Comparison of ENCODE assay signal across 8 cellular contexts in genomic region chr4:145938618-145939177, GRCh38. TPM values are rescaled to one million over a fixed set of nuclear protein-coding genes. Genes with fewer than 3 reads are reported as not detected.
A peak's percentile ranks its signal among the peaks of the same experiment; 100 is the strongest.
DNase-seq lines count a peak whose midpoint lies in the region; ATAC-seq and TF ChIP-seq lines count a peak whose summit lies in the region.

TSS of gene ZNF827 (minus strand) at chr4:145938823. CDS start at chr4:145938407, 416 bp downstream.

- DNase-seq in BJ (ENCODE audit: low read depth), result peak; percentile 34
- peak; percentile 19 for DNase-seq in GM19238 (ENCODE audit: insufficient read length, low spot score)
- DNase-seq in HK-2 (ENCODE audit: unreplicated experiment), result peak; percentile 64
- peak; percentile 61 for DNase-seq in RWPE2 (ENCODE audit: low spot score)
- DNase-seq in activated naive CD4-positive, alpha-beta T cell treated with Interleukin-2 at 50 U/mL for 16 hours, result peak; percentile 60
- DNase-seq in germinal center (ENCODE audit: low spot score), result peak; percentile 43

- POLR2A ChIA-PET in BJ (lab: Charles Lee), result interaction anchor here (0.7 to 1.0 kb wide), 2 partner anchors 64 to 204 kb away, joined by 3 read pairs; no protein-coding TSS in a partner anchor

- no peak for TF ChIP-seq CTCF in BJ (IDR thresholded peaks at IDR 0.05; ENCODE audit: insufficient read depth, low read depth, low read length)
- TF ChIP-seq CTCF in RWPE2 (IDR thresholded peaks at IDR 0.05; ENCODE audit: poor library complexity, severe bottlenecking), result no peak
- no peak for TF ChIP-seq CTCF in neutrophil (IDR thresholded peaks at IDR 0.05)

- H3K9me3 ChIP-seq in RWPE2 (ENCODE audit: severe bottlenecking) (no peaks in the 10 kb centered on the region), neutrophil (no peaks in the 10 kb centered on the region)

- H3K27me3 ChIP-seq in BJ (ENCODE audit: control insufficient read depth, insufficient read depth, low read length) (no peaks in the 10 kb centered on the region), RWPE2 (ENCODE audit: insufficient read depth, poor library complexity, severe bottlenecking) (no peaks in the 10 kb centered on the region), neutrophil (peaks cover 85% of the 10 kb centered on the region)

- ATAC-seq in RWPE2 (ENCODE audit: low read depth), result peak; percentile 38

- H3K4me1 ChIP-seq in RWPE2 (ENCODE audit: insufficient read depth, poor library complexity, severe bottlenecking) (peaks cover 12% of the 10 kb centered on the region), neutrophil (ENCODE audit: control insufficient read depth in 1 of 2, insufficient read depth in 1 of 2, low read depth in 1 of 2, low read length in 1 of 2) (peaks cover 22 to 35% of the 10 kb centered on the region in 2 experiments)

- H3K27ac ChIP-seq in RWPE2 (ENCODE audit: poor library complexity, severe bottlenecking) (peak within 1 kb of the TSS; percentile 75), neutrophil (no peak within 1 kb of the TSS), temporal lobe (ENCODE audit: low read depth, low read length) (peak within 1 kb of the TSS; percentile 56)

- H3K4me3 ChIP-seq in BJ (ENCODE audit: low read depth, low read length) (peak within 1 kb of the TSS; percentile 75), RWPE2 (ENCODE audit: severe bottlenecking) (peak within 1 kb of the TSS; percentile 73), neutrophil (ENCODE audit: low read depth in 1 of 2, low read length in 1 of 2) (peak within 1 kb of the TSS; percentile 46 to 58)

- no peaks in the 10 kb centered on the region for H3K36me3 ChIP-seq in BJ (ENCODE audit: control insufficient read depth, insufficient read depth, low read length)
- no peaks in the 10 kb centered on the region for H3K36me3 ChIP-seq in RWPE2 (ENCODE audit: low read depth)
- H3K36me3 ChIP-seq in neutrophil, result no peaks in the 10 kb centered on the region

- CTCF ChIA-PET in BJ (lab: Yijun Ruan, JAX), result interaction anchor here (0.6 to 2.0 kb wide), 3 partner anchors 14 to 588 kb away, joined by 3 to 6 read pairs (median 3); no protein-coding TSS in a partner anchor

RNA-seq across cellular contexts. Expression of gene ZNF827, which starts in this region (rescaled TPM):
- 10.5 and 15.1 TPM in 2 replicates for polyA plus RNA-seq in BJ (2011; rRNA removed)
- 26.6 and 30.5 TPM in 2 replicates for polyA minus RNA-seq in BJ (2011; rRNA and poly(A)+ RNA removed)
- total RNA-seq in temporal lobe, result 22.6 TPM
